19 cellular contexts compared by ENCODE assay signal in genomic region chr7:155378959-155379871, GRCh38.
"Had no signal": no experiment of that assay in that cellular context is flagged by ENCODE, and none has a peak within 500 bp of the region (broad histone marks: within the 10 kb centered on the region; RNA-seq: fewer than 3 reads in every experiment).

No MANE protein-coding gene starts in this region.

- H3K4me2 ChIP-seq: smooth muscle cell had no signal

- H3K4me3 Mint-ChIP-seq: activated B cell treated with CpG ODN at 0.5 μM for 24 hours; activated naive CD4-positive, alpha-beta T cell treated with anti-CD3 and anti-CD28 coated beads for 36 hours; activated naive CD8-positive, alpha-beta T cell treated with anti-CD3 and anti-CD28 coated beads for 36 hours; activated T-helper 1 cell treated with anti-CD3 and anti-CD28 coated beads, Interleukin-12 subunit alpha, Interleukin-12 subunit beta, Interleukin-2, Interleukin-4 antibody, amounts not matched to agents 30 ng/mL and 10 ng/mL and 1 ng/mL, durations not matched to agents 14 hours and 24 hours and 36 hours; nephron progenitor cell; stimulated activated memory B cell treated with anti-CD40 and anti-IgM and Interleukin-4, amounts not matched to agents 10 μg/mL and 1 μg/mL and 100 μg/mL, for 72 hours; stimulated activated naive CD8-positive, alpha-beta T cell treated with anti-CD3 and anti-CD28 coated beads, Interleukin-15, amount 100 ng/mL, for 72 hours; T-helper 2 cell treated with Interferon-gamma antibody and Interleukin-4, amounts not matched to agents 5 μg/mL and 100 μg/mL, for 36 hours had no signal

- H3K9me3 Mint-ChIP-seq: activated B cell treated with CpG ODN at 0.5 μM for 24 hours; activated naive CD4-positive, alpha-beta T cell treated with anti-CD3 and anti-CD28 coated beads for 36 hours; activated naive CD8-positive, alpha-beta T cell treated with anti-CD3 and anti-CD28 coated beads for 36 hours; activated T-helper 1 cell treated with anti-CD3 and anti-CD28 coated beads, Interleukin-12 subunit alpha, Interleukin-12 subunit beta, Interleukin-2, Interleukin-4 antibody, amounts not matched to agents 30 ng/mL and 10 ng/mL and 1 ng/mL, durations not matched to agents 14 hours and 24 hours and 36 hours; nephron progenitor cell; stimulated activated memory B cell treated with anti-CD40 and anti-IgM and Interleukin-4, amounts not matched to agents 10 μg/mL and 1 μg/mL and 100 μg/mL, for 72 hours; stimulated activated naive CD8-positive, alpha-beta T cell treated with anti-CD3 and anti-CD28 coated beads, Interleukin-15, amount 100 ng/mL, for 72 hours; T-helper 2 cell treated with Interferon-gamma antibody and Interleukin-4, amounts not matched to agents 5 μg/mL and 100 μg/mL, for 36 hours; type B pancreatic cell had no signal

- H3K27ac Mint-ChIP-seq: activated B cell treated with CpG ODN at 0.5 μM for 24 hours; activated naive CD4-positive, alpha-beta T cell treated with anti-CD3 and anti-CD28 coated beads for 36 hours; activated naive CD8-positive, alpha-beta T cell treated with anti-CD3 and anti-CD28 coated beads for 36 hours; immature natural killer cell; nephron progenitor cell; stimulated activated memory B cell treated with anti-CD40 and anti-IgM and Interleukin-4, amounts not matched to agents 10 μg/mL and 1 μg/mL and 100 μg/mL, for 72 hours; stimulated activated naive CD8-positive, alpha-beta T cell treated with anti-CD3 and anti-CD28 coated beads, Interleukin-15, amount 100 ng/mL, for 72 hours; T-helper 2 cell treated with Interferon-gamma antibody and Interleukin-4, amounts not matched to agents 5 μg/mL and 100 μg/mL, for 36 hours; type B pancreatic cell had no signal

- H3K9me3 ChIP-seq: adrenal gland, body of pancreas, pancreas, psoas muscle, right atrium auricular region, uterus had no signal

- H3K36me3 Mint-ChIP-seq: activated naive CD8-positive, alpha-beta T cell treated with anti-CD3 and anti-CD28 coated beads for 36 hours; immature natural killer cell; stimulated activated memory B cell treated with anti-CD40 and anti-IgM and Interleukin-4, amounts not matched to agents 10 μg/mL and 1 μg/mL and 100 μg/mL, for 72 hours; type B pancreatic cell had no signal

- H3K4me3 ChIP-seq: adrenal gland, body of pancreas, cardiac muscle cell, pancreas, psoas muscle, right atrium auricular region, smooth muscle cell, uterus had no signal

- DNase-seq: cortex of kidney had no signal

- H3K36me3 ChIP-seq: adrenal gland, cardiac muscle cell, pancreas, right atrium auricular region, uterus had no signal

- H3K27ac ChIP-seq: adrenal gland, body of pancreas, cardiac muscle cell, pancreas, psoas muscle, right atrium auricular region, uterus had no signal
